ENCODE assay signal across 9 cellular contexts in genomic region chr20:50346372-50347347, GRCh38.
DNase-seq lines count a peak whose midpoint lies in the region; ATAC-seq, FAIRE-seq and TF ChIP-seq lines count a peak whose summit lies in the region.
"Had no signal": no experiment of that assay in that cellular context is flagged by ENCODE, and none has a peak within 500 bp of the region (broad histone marks: within the 10 kb centered on the region; RNA-seq: fewer than 3 reads in every experiment).

No MANE protein-coding gene starts in this region.

- H3K9me3 ChIP-seq in PC-3 (ENCODE audit: low read length) = no peaks in the 10 kb centered on the region

- CTCF ChIA-PET in activated CD4-positive, alpha-beta T cell treated with anti-CD3 and anti-CD28 coated beads for 36 hours (lab: Charles Lee) = interaction anchor here (0.6 to 1.4 kb wide), 4 partner anchors 62 to 382 kb away, joined by 3 read pairs; no protein-coding TSS in a partner anchor
- CTCF ChIA-PET in PC-3 (lab: Charles Lee) = no interaction called here
- CTCF ChIA-PET in activated CD8-positive, alpha-beta memory T cell treated with anti-CD3 and anti-CD28 coated beads, Interleukin-2, amount 10 ng/mL, durations not matched to agents 7 days and 5 days (lab: Charles Lee) = interaction anchor here (1.0 to 3.4 kb wide), 3 partner anchors 8 to 155 kb away, joined by 3 to 18 read pairs (median 3); partner anchors contain the start of gene CEBPB

- H3K79me2 ChIP-seq in PC-3 (ENCODE audit: low read length) = no peaks in the 10 kb centered on the region

- no peaks in the 10 kb centered on the region for H3K36me3 Mint-ChIP-seq in activated CD4-positive, alpha-beta T cell treated with anti-CD3 and anti-CD28 coated beads for 36 hours (ENCODE audit: low read depth)
- H3K36me3 Mint-ChIP-seq in activated CD8-positive, alpha-beta memory T cell treated with anti-CD3 and anti-CD28 coated beads, Interleukin-2, amount 10 ng/mL, durations not matched to agents 7 days and 5 days = no peaks in the 10 kb centered on the region
- H3K36me3 Mint-ChIP-seq: CD4-positive, alpha-beta memory T cell had no signal

- intact Hi-C loops in activated CD4-positive, alpha-beta T cell treated with anti-CD3 and anti-CD28 coated beads for 36 hours (cut with DNase I, micrococcal nuclease) = no loop called here
- intact Hi-C loops in PC-3 (cut with micrococcal nuclease) (no loop called here), dorsolateral prefrontal cortex (cut with DNase I) (no loop called here)

- H3K27ac Mint-ChIP-seq in activated CD4-positive, alpha-beta T cell treated with anti-CD3 and anti-CD28 coated beads for 36 hours = peak overlapping the region; percentile 59
- no peak overlapping the region for H3K27ac Mint-ChIP-seq in activated CD8-positive, alpha-beta memory T cell treated with anti-CD3 and anti-CD28 coated beads, Interleukin-2, amount 10 ng/mL, durations not matched to agents 7 days and 5 days

- H3K27ac ChIP-seq in PC-3 (ENCODE audit: low read length) (peak overlapping the region; percentile 15; the same call in 1 of the 2 replicates), dorsolateral prefrontal cortex (peak overlapping the region in 56 of 59 donors; percentile 17 to 89 (median 70))

- TF ChIP-seq CTCF in PC-3 (conservative IDR thresholded peaks at IDR 0.05; ENCODE audit: low read depth, low read length) = no peak
- TF ChIP-seq CTCF in dorsolateral prefrontal cortex (IDR thresholded peaks at IDR 0.05 in 54 of 56, conservative IDR thresholded peaks at IDR 0.05 in 2 of 56; ENCODE audit: low read depth in 1 of 56, partially characterized antibody in 56 of 56) = no peak

- no peak for FAIRE-seq in GM19239 (lab: Jason Lieb, UNC)

- H3K4me1 Mint-ChIP-seq in activated CD4-positive, alpha-beta T cell treated with anti-CD3 and anti-CD28 coated beads for 36 hours = peaks cover 54% of the 10 kb centered on the region
- peaks cover 51% of the 10 kb centered on the region for H3K4me1 Mint-ChIP-seq in activated CD8-positive, alpha-beta memory T cell treated with anti-CD3 and anti-CD28 coated beads, Interleukin-2, amount 10 ng/mL, durations not matched to agents 7 days and 5 days

- H3K4me1 ChIP-seq in PC-3 (ENCODE audit: insufficient read depth, low read length) = peaks cover 15% of the 10 kb centered on the region

- BruUV-seq in PC-3 (replicated peaks; lab: Mats Ljungman, UMichigan) = no TSS peak

- H2AFZ ChIP-seq in PC-3 (ENCODE audit: low read length) = peak overlapping the region; percentile 8; the same call in 1 of the 2 replicates

- H3K27me3 ChIP-seq in PC-3 (ENCODE audit: low read length) (no peaks in the 10 kb centered on the region), dorsolateral prefrontal cortex (no peaks in the 10 kb centered on the region)

- peak; percentile 58 for DNase-seq in activated CD4-positive, alpha-beta T cell treated with anti-CD3 and anti-CD28 coated beads for 36 hours
- no peak for DNase-seq in activated CD4-positive, alpha-beta T cell treated with anti-CD3 and anti-CD28 coated beads, Interleukin-2, amount 50 U/mL, for 1 hour
- DNase-seq in PC-3 = peak; percentile 86
- DNase-seq in dorsolateral prefrontal cortex = peak; percentile 26 to 89 (median 78)
- DNase-seq in mucosa of gallbladder (ENCODE audit: low spot score) = peak; percentile 83
- no peak for DNase-seq in activated CD8-positive, alpha-beta memory T cell treated with anti-CD3 and anti-CD28 coated beads, Interleukin-2, amount 10 ng/mL, durations not matched to agents 7 days and 5 days
- no peak for DNase-seq in GM19239 (ENCODE audit: insufficient read length, low spot score)
- DNase-seq in NCI-H146 (lab: John Stamatoyannopoulos, UW) = no peak

- no peaks in the 10 kb centered on the region for H3K9me3 Mint-ChIP-seq in activated CD4-positive, alpha-beta T cell treated with anti-CD3 and anti-CD28 coated beads for 36 hours (ENCODE audit: low read depth)
- H3K9me3 Mint-ChIP-seq in activated CD8-positive, alpha-beta memory T cell treated with anti-CD3 and anti-CD28 coated beads, Interleukin-2, amount 10 ng/mL, durations not matched to agents 7 days and 5 days (ENCODE audit: low read depth) = no peaks in the 10 kb centered on the region
- H3K9me3 Mint-ChIP-seq: CD4-positive, alpha-beta memory T cell had no signal

- H3F3A ChIP-seq in PC-3 (ENCODE audit: low read length, unreplicated experiment) = no peaks in the 10 kb centered on the region

- H3K4me3 ChIP-seq in PC-3 (ENCODE audit: low read length) (no peak overlapping the region), dorsolateral prefrontal cortex (peak overlapping the region in 26 of 59 donors; percentile 3 to 36 (median 22))

- no peak overlapping the region for H3K9ac ChIP-seq in PC-3 (ENCODE audit: low read length)

- POLR2A ChIA-PET in activated CD4-positive, alpha-beta T cell treated with anti-CD3 and anti-CD28 coated beads for 36 hours (lab: Charles Lee) = no interaction called here
- POLR2A ChIA-PET in PC-3 (lab: Charles Lee; ENCODE audit: unreplicated experiment) = no interaction called here

- peak; percentile 28 for ATAC-seq in activated CD4-positive, alpha-beta T cell treated with anti-CD3 and anti-CD28 coated beads for 36 hours
- peak; percentile 75 for ATAC-seq in PC-3
- ATAC-seq in activated CD8-positive, alpha-beta memory T cell treated with anti-CD3 and anti-CD28 coated beads, Interleukin-2, amount 10 ng/mL, durations not matched to agents 7 days and 5 days = no peak

- no peaks in the 10 kb centered on the region for H3K9me2 ChIP-seq in PC-3 (replicated peaks; ENCODE audit: low read length)

- no peaks in the 10 kb centered on the region for H3K36me3 ChIP-seq in PC-3 (ENCODE audit: low read depth, low read length)

- peak overlapping the region; percentile 1; the same call in 1 of the 2 replicates for H3K4me2 ChIP-seq in PC-3 (ENCODE audit: low read length)

- H3K27me3 Mint-ChIP-seq in activated CD4-positive, alpha-beta T cell treated with anti-CD3 and anti-CD28 coated beads for 36 hours = no peaks in the 10 kb centered on the region
- H3K27me3 Mint-ChIP-seq in activated CD8-positive, alpha-beta memory T cell treated with anti-CD3 and anti-CD28 coated beads, Interleukin-2, amount 10 ng/mL, durations not matched to agents 7 days and 5 days = peaks cover 7% of the 10 kb centered on the region

- H3K4me3 Mint-ChIP-seq in activated CD4-positive, alpha-beta T cell treated with anti-CD3 and anti-CD28 coated beads for 36 hours = no peak overlapping the region
- no peak overlapping the region for H3K4me3 Mint-ChIP-seq in activated CD8-positive, alpha-beta memory T cell treated with anti-CD3 and anti-CD28 coated beads, Interleukin-2, amount 10 ng/mL, durations not matched to agents 7 days and 5 days

- no peaks in the 10 kb centered on the region for H4K20me1 ChIP-seq in PC-3 (ENCODE audit: low read length)

Comparison
In these comparisons a context has a peak if more than half of its experiments do, and no peak if none do; other contexts are left out.
1. DNase-seq: peak in activated CD4-positive, alpha-beta T cell treated with anti-CD3 and anti-CD28 coated beads for 36 hours (single experiment), PC-3 (single experiment), dorsolateral prefrontal cortex (10 of 10) and mucosa of gallbladder (single experiment); none in activated CD4-positive, alpha-beta T cell treated with anti-CD3 and anti-CD28 coated beads, Interleukin-2, amount 50 U/mL, for 1 hour (single experiment), activated CD8-positive, alpha-beta memory T cell treated with anti-CD3 and anti-CD28 coated beads, Interleukin-2, amount 10 ng/mL, durations not matched to agents 7 days and 5 days (single experiment), GM19239 (single experiment) and NCI-H146 (single experiment).